In genomic region chr2:71277536-71278103, GRCh38 we compare ENCODE assay signal across 9 cellular contexts. TPM values are rescaled to one million over a fixed set of nuclear protein-coding genes. Genes with fewer than 3 reads are reported as not detected.
DNase-seq lines count a peak whose midpoint lies in the region; ATAC-seq and TF ChIP-seq lines count a peak whose summit lies in the region.
"Had no signal": no experiment of that assay in that cellular context is flagged by ENCODE, and none has a peak within 500 bp of the region (broad histone marks: within the 10 kb centered on the region; RNA-seq: fewer than 3 reads in every experiment).

No MANE protein-coding gene starts in this region.

- H3K36me3 Mint-ChIP-seq in WTC11: peaks cover 7% of the 10 kb centered on the region

- H3K9me3 ChIP-seq in ectodermal cell (ENCODE audit: control insufficient read depth, low read length): peaks cover 2% of the 10 kb centered on the region

- H3K4me1 Mint-ChIP-seq in WTC11: peaks cover 46% of the 10 kb centered on the region

- H3K4me3 ChIP-seq in ectodermal cell (ENCODE audit: insufficient read depth, low read depth, low read length): peak overlapping the region; percentile 37

- peak; percentile 1 for DNase-seq in NCI-H2171 treated with DMSO at 0.1 percent for 48 hours (lab: John Stamatoyannopoulos, UW)
- no peak for DNase-seq in NCI-H2171 (lab: John Stamatoyannopoulos, UW)
- DNase-seq in MV-4-11 (lab: John Stamatoyannopoulos, UW): peak; percentile 52
- peak; percentile 77 for DNase-seq in WTC11 (ENCODE audit: low spot score)
- peak; percentile 38 to 65 for DNase-seq in lung microvascular endothelial cell (ENCODE audit: low read depth in 2 of 2)
- DNase-seq in superior temporal gyrus (ENCODE audit: extremely low spot score): peak; percentile 90
- DNase-seq: DND-41 had no signal

- H3K27ac ChIP-seq in ectodermal cell (ENCODE audit: insufficient read depth, low read depth, low read length, poor library complexity, severe bottlenecking): no peak overlapping the region

- peak; percentile 46 for ATAC-seq in WTC11
- ATAC-seq in GM19324 (IDR thresholded peaks at IDR 0.05; ENCODE audit: low FRiP score, unreplicated experiment): no peak

- no peaks in the 10 kb centered on the region for H3K36me3 ChIP-seq in ectodermal cell (ENCODE audit: control insufficient read depth, insufficient read depth, low read length)

- peaks cover 9% of the 10 kb centered on the region for H3K9me3 Mint-ChIP-seq in WTC11

- no peak for TF ChIP-seq CTCF in WTC11 (IDR thresholded peaks at IDR 0.05)

- POLR2A ChIA-PET in WTC11 (lab: Charles Lee): interaction anchor here (1.0 to 2.7 kb wide), 3 partner anchors 51 to 176 kb away, joined by 4 to 14 read pairs (median 4); partner anchors contain the start of genes DYSF, PAIP2B and ZNF638

- H3K27me3 ChIP-seq in ectodermal cell (ENCODE audit: control insufficient read depth, insufficient read depth, low read length, poor library complexity, severe bottlenecking): peaks cover 39% of the 10 kb centered on the region

- H3K4me3 Mint-ChIP-seq in WTC11: peak overlapping the region; percentile 80

- H3K27me3 Mint-ChIP-seq in WTC11 (ENCODE audit: low read depth): peaks cover 48% of the 10 kb centered on the region

- peaks cover 12% of the 10 kb centered on the region for H3K4me1 ChIP-seq in ectodermal cell (ENCODE audit: control insufficient read depth, insufficient read depth, low read length)

- WGBS in ectodermal cell, 2 experiments: 7 to 8% methylated on average over 18 of the region's 18 CpGs

- H3K27ac Mint-ChIP-seq in WTC11: peak overlapping the region; percentile 43

- CTCF ChIA-PET in WTC11 (lab: Charles Lee): interaction anchor here (0.8 to 3.4 kb wide), 10 partner anchors 22 to 205 kb away, joined by 3 to 23 read pairs (median 6); partner anchors contain the start of genes PAIP2B and ZNF638

TF ChIP-seq in WTC11, 78 proteins besides CTCF, POLR2A, EP300 and RAD21:
- no peak for TF ChIP-seq NFATC4 (CRISPR knock-in tag; IDR thresholded peaks at IDR 0.05)
- no peak for TF ChIP-seq FOXP4 (CRISPR knock-in tag; IDR thresholded peaks at IDR 0.05)
- no peak for TF ChIP-seq CREM (CRISPR knock-in tag; IDR thresholded peaks at IDR 0.05)
TF ChIP-seq in WTC11: peak in this region for 0.

RNA-seq across cellular contexts. Expression of gene PAIP2B, which starts 50.7 kb away (rescaled TPM):
- total RNA-seq in WTC11 (2021) (19.3 to 22.4 TPM (median 22.2 TPM) in 3 replicates), lung microvascular endothelial cell (0.65 and 1.8 TPM in 2 replicates)
- 11.8 TPM for polyA plus RNA-seq in ectodermal cell (2013, experiment 1 of 4)
- 11.0 TPM for polyA plus RNA-seq in ectodermal cell (2013, experiment 2 of 4)
- polyA plus RNA-seq in ectodermal cell (2013, experiment 3 of 4): 6.8 TPM
- 7.9 TPM for polyA plus RNA-seq in ectodermal cell (2013, experiment 4 of 4)

RNA-seq across cellular contexts. Expression of gene ZNF638, which starts 54.0 kb away (rescaled TPM):
- total RNA-seq in WTC11 (2021) (109 to 131 TPM (median 128 TPM) in 3 replicates), lung microvascular endothelial cell (68.2 and 85.7 TPM in 2 replicates)
- 167 TPM for polyA plus RNA-seq in ectodermal cell (2013, experiment 1 of 4)
- 175 TPM for polyA plus RNA-seq in ectodermal cell (2013, experiment 2 of 4)
- 171 TPM for polyA plus RNA-seq in ectodermal cell (2013, experiment 3 of 4)
- 189 TPM for polyA plus RNA-seq in ectodermal cell (2013, experiment 4 of 4)
